Comparison of ENCODE assay signal across 18 cellular contexts in the genomic region with DNA sequence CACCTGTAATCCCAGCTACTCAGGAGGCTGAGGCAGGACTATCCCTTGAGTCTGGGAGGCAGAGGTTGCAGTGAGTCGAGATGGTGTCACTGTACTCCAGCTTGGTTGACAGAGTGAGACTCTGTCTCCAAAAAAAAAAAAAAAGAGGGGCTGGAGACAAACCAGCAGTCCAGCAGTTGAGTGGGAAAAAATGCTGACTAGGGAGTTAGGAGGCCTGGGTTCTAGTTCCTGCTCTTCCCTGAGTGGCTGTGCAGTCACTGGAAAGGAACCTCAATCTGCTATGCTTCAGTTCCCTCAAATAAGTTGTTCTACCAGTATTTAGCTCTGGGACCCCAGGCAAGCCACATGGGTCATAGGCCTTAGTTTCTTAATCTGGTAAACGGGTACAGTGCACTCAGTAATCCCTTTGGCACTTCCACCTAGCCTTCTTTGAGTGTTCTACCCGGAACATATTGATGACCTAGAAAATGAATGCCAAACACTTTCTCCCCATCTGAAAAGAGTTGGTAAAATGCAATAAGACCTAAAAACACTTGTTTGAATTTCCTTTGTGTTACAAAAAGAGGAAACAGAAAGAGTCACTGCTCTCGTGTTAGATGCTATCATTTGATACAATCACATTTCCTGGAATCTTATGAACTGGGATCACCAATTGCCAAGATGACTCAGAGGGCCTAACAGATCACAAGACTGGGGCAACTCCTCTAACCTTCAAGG.
DNase-seq lines count a peak whose midpoint lies in the region; ATAC-seq, FAIRE-seq and TF ChIP-seq lines count a peak whose summit lies in the region.
"Had no signal": no experiment of that assay in that cellular context is flagged by ENCODE, and none has a peak within 500 bp of the region (broad histone marks: within the 10 kb centered on the region; RNA-seq: fewer than 3 reads in every experiment).

No MANE protein-coding gene starts in this region.

- H3K27me3 ChIP-seq in brain microvascular endothelial cell (replicated peaks) (no peaks in the 10 kb centered on the region), keratinocyte (ENCODE audit: control insufficient read depth, extremely low read depth, insufficient read depth, low read length) (no peaks in the 10 kb centered on the region), lower lobe of right lung (ENCODE audit: low read depth) (no peaks in the 10 kb centered on the region)
- H3K27me3 ChIP-seq: ascending aorta, ovary had no signal

- H3K79me2 ChIP-seq in keratinocyte (ENCODE audit: control insufficient read depth, insufficient read depth, low read length): no peaks in the 10 kb centered on the region

- FAIRE-seq in keratinocyte (lab: Jason Lieb, UNC): peak; percentile 5
- FAIRE-seq: islet of Langerhans, TTC549 had no signal

- H3K36me3 ChIP-seq in brain microvascular endothelial cell (replicated peaks) (no peaks in the 10 kb centered on the region), keratinocyte (ENCODE audit: control insufficient read depth in 2 of 2, extremely low read depth in 1 of 2, insufficient read depth in 2 of 2, low read length in 2 of 2) (no peaks in the 10 kb centered on the region), lower lobe of right lung (no peaks in the 10 kb centered on the region)
- H3K36me3 ChIP-seq: ascending aorta, HAP-1, ovary had no signal

- in situ Hi-C loops in brain microvascular endothelial cell (cut with HindIII; ENCODE audit: low pct_ligation_motif_present, low sequenced_read_pairs): no loop called here
- in situ Hi-C loops in GM13977 (cut with MboI; ENCODE audit: low pct_unique_long_range_greater_than_20kb, low sequenced_read_pairs, unreplicated experiment): no loop called here

- H3K4me2 ChIP-seq in keratinocyte (ENCODE audit: control insufficient read depth, extremely low read depth, insufficient read depth, low read depth, low read length): no peak overlapping the region
- H3K4me2 ChIP-seq: KMS-11 had no signal

- no peak overlapping the region for H3K9ac ChIP-seq in keratinocyte (ENCODE audit: control insufficient read depth, extremely low read depth, insufficient read depth, low read length)
- H3K9ac ChIP-seq: KMS-11 had no signal

- no peaks in the 10 kb centered on the region for H4K20me1 ChIP-seq in keratinocyte (ENCODE audit: control insufficient read depth, extremely low read depth, insufficient read depth, low read length)

- no peaks in the 10 kb centered on the region for H3K9me1 ChIP-seq in keratinocyte (ENCODE audit: control insufficient read depth, extremely low read depth, insufficient read depth, low read length)

- no peak for TF ChIP-seq CTCF in brain microvascular endothelial cell (IDR thresholded peaks at IDR 0.05; ENCODE audit: low read depth, low read length, missing control alignments)
- no peak for TF ChIP-seq CTCF in keratinocyte (optimal IDR thresholded peaks at IDR 0.05 in 1 of 3, IDR thresholded peaks at IDR 0.05 in 1 of 3, conservative IDR thresholded peaks at IDR 0.05 in 1 of 3; ENCODE audit: extremely low read depth in 1 of 3, insufficient read depth in 2 of 3, low read length in 3 of 3)
- no peak for TF ChIP-seq CTCF in GM13977 (IDR thresholded peaks at IDR 0.05; ENCODE audit: extremely low read depth, insufficient read depth, missing control alignments)
- TF ChIP-seq CTCF in lower lobe of right lung (IDR thresholded peaks at IDR 0.05): no peak

- H3K4me3 ChIP-seq in brain microvascular endothelial cell (ENCODE audit: low read depth, low read length): no peak overlapping the region
- no peak overlapping the region for H3K4me3 ChIP-seq in keratinocyte (ENCODE audit: control insufficient read depth in 2 of 3, extremely low read depth in 1 of 3, insufficient read depth in 2 of 3, low read depth in 1 of 3, low read length in 3 of 3)
- H3K4me3 ChIP-seq in lower lobe of right lung: no peak overlapping the region
- H3K4me3 ChIP-seq: ascending aorta, HAP-1, ovary had no signal

- H3K27ac ChIP-seq in brain microvascular endothelial cell: no peak overlapping the region
- no peak overlapping the region for H3K27ac ChIP-seq in keratinocyte (ENCODE audit: control insufficient read depth, insufficient read depth, low read length)
- no peak overlapping the region for H3K27ac ChIP-seq in lower lobe of right lung
- H3K27ac ChIP-seq: ascending aorta, KMS-11, ovary had no signal

- H3K4me1 ChIP-seq in keratinocyte (ENCODE audit: control insufficient read depth, extremely low read depth, insufficient read depth, low read length) (peaks cover 3% of the 10 kb centered on the region), lower lobe of right lung (no peaks in the 10 kb centered on the region)
- H3K4me1 ChIP-seq: ascending aorta had no signal

- peak; percentile 24 for DNase-seq in AG20443 (ENCODE audit: low spot score)
- peak; percentile 87 for DNase-seq in LHCN-M2 (ENCODE audit: low read depth)
- peak; percentile 6 for DNase-seq in brain microvascular endothelial cell
- no peak for DNase-seq in keratinocyte (ENCODE audit: low read depth, low spot score)
- no peak for DNase-seq in activated CD4-positive, alpha-beta T cell treated with anti-CD3 and anti-CD28 coated beads for 1 hour
- DNase-seq in GM13977 (ENCODE audit: low spot score): no peak
- no peak for DNase-seq in stimulated activated CD4-positive, alpha-beta T cell treated with anti-CD3 and anti-CD28 coated beads, Interleukin-4, amount 100 ng/mL, for 24 hours
- no peak for DNase-seq in lower lobe of right lung
- DNase-seq: activated T-cell treated with anti-CD3 and anti-CD28 coated beads, Interleukin-2, amount 50 U/mL, for 24 hours; CD4-positive, alpha-beta memory T cell; ovary; stimulated activated CD4-positive, alpha-beta T cell treated with anti-CD3 and anti-CD28 coated beads, Interleukin-1b, Interleukin-23, amount 100 ng/mL, for 48 hours; stimulated activated naive CD4-positive, alpha-beta T cell treated with Interleukin-2 at 50 U/mL for 16 hours had no signal

- no peaks in the 10 kb centered on the region for H3K9me3 ChIP-seq in keratinocyte (ENCODE audit: control insufficient read depth, low read depth, low read length)
- no peaks in the 10 kb centered on the region for H3K9me3 ChIP-seq in lower lobe of right lung
- H3K9me3 ChIP-seq: ascending aorta, HAP-1, ovary had no signal

- no peak for ATAC-seq in lower lobe of right lung

- intact Hi-C loops in lower lobe of right lung (cut with DNase I): no loop called here

- dilution Hi-C loops in keratinocyte (cut with MboI; ENCODE audit: extremely low pct_ligation_motif_present, low sequenced_read_pairs): loop anchor here (10.0 kb wide), 1 partner anchor 245 kb away; no protein-coding TSS in a partner anchor

- no peak overlapping the region for H2AFZ ChIP-seq in keratinocyte (ENCODE audit: control insufficient read depth, low read length)

Comparison
In these comparisons a context has a peak if more than half of its experiments do, and no peak if none do; other contexts are left out.
1. DNase-seq: peak in AG20443 (single experiment), LHCN-M2 (single experiment) and brain microvascular endothelial cell (single experiment); none in keratinocyte (single experiment), activated CD4-positive, alpha-beta T cell treated with anti-CD3 and anti-CD28 coated beads for 1 hour (single experiment), GM13977 (single experiment), stimulated activated CD4-positive, alpha-beta T cell treated with anti-CD3 and anti-CD28 coated beads, Interleukin-4, amount 100 ng/mL, for 24 hours (single experiment) and lower lobe of right lung (single experiment).